In the genomic region with DNA sequence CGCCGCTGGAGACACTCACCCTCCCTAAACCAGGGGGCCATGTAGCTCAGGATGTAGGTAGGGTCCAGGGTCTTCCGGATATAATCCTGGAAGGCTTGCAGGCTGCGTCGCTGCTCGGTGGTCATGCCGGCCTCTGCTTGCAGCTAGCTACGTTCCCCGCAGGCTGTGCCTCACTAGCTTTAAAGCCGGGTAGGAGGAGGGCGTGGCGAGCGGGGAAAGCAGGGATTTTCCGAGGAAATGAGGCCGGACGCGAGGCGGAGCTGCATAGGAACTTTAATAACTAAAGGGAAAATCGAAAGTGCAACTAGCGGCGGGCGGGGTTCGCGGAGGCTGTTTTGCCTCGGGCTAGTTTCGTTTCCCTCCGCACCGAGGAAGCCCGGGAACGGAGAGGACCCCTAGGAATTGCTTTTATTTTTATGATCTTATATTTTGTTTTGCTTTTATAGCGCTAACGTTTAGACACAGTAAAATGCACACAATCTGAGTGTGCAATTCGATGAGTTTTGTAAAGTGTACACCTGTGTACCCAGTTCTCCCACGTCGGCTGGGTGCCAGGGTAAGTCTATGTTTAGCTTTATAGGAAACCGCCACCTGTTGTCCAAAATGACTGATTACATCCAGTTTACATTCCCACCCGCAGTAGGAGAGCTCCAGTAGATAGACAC, we compare ENCODE assay signal across 8 cellular contexts. TPM values are rescaled to one million over a fixed set of nuclear protein-coding genes. Genes with fewer than 3 reads are reported as not detected.
DNase-seq lines count a peak whose midpoint lies in the region; ATAC-seq and TF ChIP-seq lines count a peak whose summit lies in the region.

TSS of gene RIGI (minus strand) at position 155 of the 665 bp plus-strand sequence. CDS start at position 125, 30 bp downstream.

- H3K79me2 ChIP-seq in SU-DHL-6 (ENCODE audit: insufficient read depth, low read length): no peaks in the 10 kb centered on the region

- 0 out of 2 replicates have a peak, but pooled peaks cover 7% of the 10 kb centered on the region for H3K36me3 ChIP-seq in SU-DHL-6 (ENCODE audit: low read length)
- H3K36me3 ChIP-seq in adipocyte (ENCODE audit: control insufficient read depth, insufficient read depth, low read length, severe bottlenecking): no peaks in the 10 kb centered on the region
- H3K36me3 ChIP-seq in upper lobe of right lung: no peaks in the 10 kb centered on the region

- H3K9me3 ChIP-seq in SU-DHL-6 (ENCODE audit: insufficient read depth, low read length) (0 out of 2 replicates have a peak, but pooled peaks cover 3% of the 10 kb centered on the region), adipocyte (ENCODE audit: control insufficient read depth, low read length) (no peaks in the 10 kb centered on the region), upper lobe of right lung (no peaks in the 10 kb centered on the region)

- no peaks in the 10 kb centered on the region for H3K9me2 ChIP-seq in SU-DHL-6 (replicated peaks; ENCODE audit: insufficient read depth, low read length)

- H4K20me1 ChIP-seq in SU-DHL-6 (ENCODE audit: low read depth, low read length): no peaks in the 10 kb centered on the region

- peaks cover 6% of the 10 kb centered on the region for H3K4me1 ChIP-seq in adipocyte (ENCODE audit: control insufficient read depth, insufficient read depth, low read length)
- peaks cover 30% of the 10 kb centered on the region for H3K4me1 ChIP-seq in upper lobe of right lung

- H3K9ac ChIP-seq in SU-DHL-6 (ENCODE audit: low read length): peak within 1 kb of the TSS; percentile 43
- peak within 1 kb of the TSS; percentile 91 for H3K9ac ChIP-seq in adipocyte (ENCODE audit: low read length)

- H3K27ac ChIP-seq in SU-DHL-6 (ENCODE audit: low read depth, low read length): no peak within 1 kb of the TSS
- peak within 1 kb of the TSS; percentile 88 for H3K27ac ChIP-seq in upper lobe of right lung

- peak within 1 kb of the TSS; percentile 83 for H2AFZ ChIP-seq in SU-DHL-6 (ENCODE audit: low read depth, low read length, severe bottlenecking)

- H3K4me3 ChIP-seq in NB4 (ENCODE audit: low read depth, low read length) (peak within 1 kb of the TSS; percentile 86), SU-DHL-6 (ENCODE audit: insufficient read depth, low read length, poor library complexity, severe bottlenecking) (peak within 1 kb of the TSS; percentile 66), adipocyte (ENCODE audit: low read length) (peak within 1 kb of the TSS; percentile 92), upper lobe of right lung (peak within 1 kb of the TSS; percentile 90)

- H3F3A ChIP-seq in SU-DHL-6 (ENCODE audit: insufficient read depth): no peaks in the 10 kb centered on the region

- ATAC-seq in HG02571 (IDR thresholded peaks at IDR 0.05; ENCODE audit: unreplicated experiment) (peak; percentile 76), upper lobe of right lung (peak; percentile 96)

- intact Hi-C loops in cardiac septum (cut with DNase I) (loop anchor here (2.0 to 5.0 kb wide), 2 partner anchors 25 to 144 kb away; partner anchors contain the start of gene ACO1), posterior cingulate gyrus (cut with DNase I) (loop anchor here (2.0 kb wide), 2 partner anchors 25 to 147 kb away; no protein-coding TSS in a partner anchor), upper lobe of right lung (cut with DNase I) (no loop called here)

- peak; percentile 20 for TF ChIP-seq POLR2A in NB4 (IDR thresholded peaks at IDR 0.05; ENCODE audit: extremely low read depth, insufficient read length)

- peak; percentile 38 for DNase-seq in GM10266 (ENCODE audit: extremely low spot score)
- DNase-seq in NB4 (ENCODE audit: low read depth): peak; percentile 89
- DNase-seq in adipocyte (ENCODE audit: low read depth): peak; percentile 98
- DNase-seq in cardiac septum (ENCODE audit: low spot score): peak; percentile 97
- DNase-seq in posterior cingulate gyrus: peak; percentile 74 to 97 (median 86)
- peak; percentile 96 for DNase-seq in upper lobe of right lung

- H3K27me3 ChIP-seq in SU-DHL-6 (ENCODE audit: low read length) (no peaks in the 10 kb centered on the region), adipocyte (replicated peaks; ENCODE audit: control insufficient read depth, insufficient read depth, low read length) (no peaks in the 10 kb centered on the region), upper lobe of right lung (no peaks in the 10 kb centered on the region)

- peak; percentile 40 for TF ChIP-seq CTCF in GM10266 (IDR thresholded peaks at IDR 0.05; ENCODE audit: control insufficient read depth, insufficient read depth, low read depth, missing control alignments)
- TF ChIP-seq CTCF in NB4 (IDR thresholded peaks at IDR 0.05; ENCODE audit: low read depth, low read length): peak; percentile 61
- TF ChIP-seq CTCF in SU-DHL-6 (IDR thresholded peaks at IDR 0.05; ENCODE audit: insufficient read depth, low read length, poor library complexity, severe bottlenecking): peak; percentile 38
- TF ChIP-seq CTCF in upper lobe of right lung (IDR thresholded peaks at IDR 0.05): peak; percentile 50

- peak within 1 kb of the TSS; percentile 88 for H3K4me2 ChIP-seq in SU-DHL-6 (ENCODE audit: low read depth, low read length, poor library complexity, severe bottlenecking)

RNA-seq across cellular contexts. Expression of gene RIGI, which starts in this region (rescaled TPM):
- total RNA-seq in cardiac septum (2.8 TPM), upper lobe of right lung (20.0 TPM)

Comparison
In these comparisons a context has a peak if more than half of its experiments do, and no peak if none do; other contexts are left out.
1. DNase-seq: peak in every context shown above with its lines; median percentile 98 in adipocyte; 97 in cardiac septum; 96 in upper lobe of right lung; 89 in NB4; 86 in posterior cingulate gyrus; 38 in GM10266.